Comparison of ENCODE assay signal across 22 cellular contexts in genomic region chr16:85199069-85199725, GRCh38.
DNase-seq lines count a peak whose midpoint lies in the region; ATAC-seq and TF ChIP-seq lines count a peak whose summit lies in the region.
"Had no signal": no experiment of that assay in that cellular context is flagged by ENCODE, and none has a peak within 500 bp of the region (broad histone marks: within the 10 kb centered on the region; RNA-seq: fewer than 3 reads in every experiment).

No MANE protein-coding gene starts in this region.

- no peak overlapping the region for H3K4me3 Mint-ChIP-seq in Caco-2 (ENCODE audit: unreplicated experiment)
- H3K4me3 Mint-ChIP-seq in HFFc6, result peak overlapping the region; percentile 61
- no peak overlapping the region for H3K4me3 Mint-ChIP-seq in natural killer cell treated with Interleukin-12 subunit alpha and Interleukin-12 subunit beta and Interleukin-15 and Interleukin-18, amount 100 ng/mL, for 72 hours
- H3K4me3 Mint-ChIP-seq in activated T-helper 1 cell treated with anti-CD3 and anti-CD28 coated beads, Interleukin-12 subunit alpha, Interleukin-12 subunit beta, Interleukin-2, Interleukin-4 antibody, amounts not matched to agents 30 ng/mL and 10 ng/mL and 1 ng/mL, durations not matched to agents 14 hours and 24 hours and 36 hours, result no peak overlapping the region
- H3K4me3 Mint-ChIP-seq: activated CD8-positive, alpha-beta T cell treated with anti-CD3 and anti-CD28 coated beads, Interleukin-2, amount 10 ng/mL, durations not matched to agents 7 days and 5 days; activated naive CD4-positive, alpha-beta T cell treated with anti-CD3 and anti-CD28 coated beads for 36 hours; activated T-cell treated with anti-CD3 and anti-CD28 coated beads, Interleukin-2, amount 50 U/mL, for 24 hours; memory B cell; naive thymus-derived CD4-positive, alpha-beta T cell had no signal

- H3K4me1 ChIP-seq in Caco-2, result peaks cover 41% of the 10 kb centered on the region

- no TSS peak for BruUV-seq in Caco-2 (replicated peaks; lab: Mats Ljungman, UMichigan)

- CTCF ChIA-PET in Caco-2 (lab: Charles Lee), result interaction anchor here (1.3 kb wide), 1 partner anchor 84 kb away, joined by 3 read pairs; no protein-coding TSS in a partner anchor

- H3K27me3 Mint-ChIP-seq in Caco-2 (ENCODE audit: insufficient read depth, unreplicated experiment), result no peaks in the 10 kb centered on the region
- peaks cover 6% of the 10 kb centered on the region for H3K27me3 Mint-ChIP-seq in HFFc6 (ENCODE audit: insufficient read depth)
- H3K27me3 Mint-ChIP-seq in natural killer cell treated with Interleukin-12 subunit alpha and Interleukin-12 subunit beta and Interleukin-15 and Interleukin-18, amount 100 ng/mL, for 72 hours, result peaks cover 4 to 7% of the 10 kb centered on the region in 2 donors
- H3K27me3 Mint-ChIP-seq in activated T-helper 1 cell treated with anti-CD3 and anti-CD28 coated beads, Interleukin-12 subunit alpha, Interleukin-12 subunit beta, Interleukin-2, Interleukin-4 antibody, amounts not matched to agents 30 ng/mL and 10 ng/mL and 1 ng/mL, durations not matched to agents 14 hours and 24 hours and 36 hours (ENCODE audit: insufficient read depth), result peaks cover 4% of the 10 kb centered on the region
- H3K27me3 Mint-ChIP-seq: activated T-cell treated with anti-CD3 and anti-CD28 coated beads, Interleukin-2, amount 50 U/mL, for 24 hours had no signal

- intact Hi-C loops in Caco-2 (cut with micrococcal nuclease; ENCODE audit: unreplicated experiment), result no loop called here
- intact Hi-C loops in activated T-helper 1 cell treated with anti-CD3 and anti-CD28 coated beads, Interleukin-12 subunit alpha, Interleukin-12 subunit beta, Interleukin-2, Interleukin-4 antibody, amounts not matched to agents 30 ng/mL and 10 ng/mL and 1 ng/mL, durations not matched to agents 14 hours and 24 hours and 36 hours (cut with micrococcal nuclease), result no loop called here

- H3K4me1 Mint-ChIP-seq in Caco-2 (ENCODE audit: low read depth, unreplicated experiment), result peaks cover 22% of the 10 kb centered on the region
- H3K4me1 Mint-ChIP-seq in HFFc6 (ENCODE audit: low read depth), result peaks cover 86% of the 10 kb centered on the region
- no peaks in the 10 kb centered on the region for H3K4me1 Mint-ChIP-seq in natural killer cell treated with Interleukin-12 subunit alpha and Interleukin-12 subunit beta and Interleukin-15 and Interleukin-18, amount 100 ng/mL, for 72 hours (ENCODE audit: low read depth in 2 of 2)
- no peaks in the 10 kb centered on the region for H3K4me1 Mint-ChIP-seq in activated T-helper 1 cell treated with anti-CD3 and anti-CD28 coated beads, Interleukin-12 subunit alpha, Interleukin-12 subunit beta, Interleukin-2, Interleukin-4 antibody, amounts not matched to agents 30 ng/mL and 10 ng/mL and 1 ng/mL, durations not matched to agents 14 hours and 24 hours and 36 hours (ENCODE audit: low read depth)

- no peak for TF ChIP-seq CTCF in Caco-2 (IDR thresholded peaks at IDR 0.05; ENCODE audit: insufficient read depth in 1 of 2, low read depth in 1 of 2, low read length in 1 of 2, severe bottlenecking in 1 of 2, unreplicated experiment in 1 of 2)
- TF ChIP-seq CTCF in HFFc6 (IDR thresholded peaks at IDR 0.05), result no peak

- no peaks in the 10 kb centered on the region for H3K27me3 ChIP-seq in Caco-2 (replicated peaks; ENCODE audit: control insufficient read depth, insufficient read depth, low read length)
- H3K27me3 ChIP-seq: gastrocnemius medialis, testis had no signal

- no peak overlapping the region for H3K4me3 ChIP-seq in Caco-2 (ENCODE audit: low read depth, low read length)
- H3K4me3 ChIP-seq: gastrocnemius medialis, testis had no signal

- DNase-seq in Caco-2 (no peak), HFFc6 (peak; percentile 70), fibroblast of the conjunctiva (ENCODE audit: low read depth) (peak; percentile 51), renal cortical epithelial cell (ENCODE audit: low read depth) (peak; percentile 32)
- DNase-seq in natural killer cell treated with Interleukin-12 subunit alpha and Interleukin-12 subunit beta and Interleukin-15 and Interleukin-18, amount 100 ng/mL, for 72 hours (ENCODE audit: low spot score), result no peak
- no peak for DNase-seq in activated naive CD4-positive, alpha-beta T cell treated with Interleukin-2 at 50 U/mL for 16 hours
- no peak for DNase-seq in activated T-helper 1 cell treated with anti-CD3 and anti-CD28 coated beads, Interleukin-12 subunit alpha, Interleukin-12 subunit beta, Interleukin-2, Interleukin-4 antibody, amounts not matched to agents 30 ng/mL and 10 ng/mL and 1 ng/mL, durations not matched to agents 14 hours and 24 hours and 36 hours (ENCODE audit: low spot score)
- DNase-seq: activated CD8-positive, alpha-beta T cell treated with anti-CD3 and anti-CD28 coated beads, Interleukin-2, amount 10 ng/mL, durations not matched to agents 7 days and 5 days; activated naive CD4-positive, alpha-beta T cell treated with anti-CD3 and anti-CD28 coated beads for 36 hours; activated T-cell treated with anti-CD3 and anti-CD28 coated beads, Interleukin-2, amount 50 U/mL, for 24 hours; anterior cingulate cortex; gastrocnemius medialis; Karpas-422; naive thymus-derived CD4-positive, alpha-beta T cell; NCI-H1048; NCI-H1930; NCI-H446; OCI-M1; SIG-M5; stimulated activated CD4-positive, alpha-beta T cell treated with anti-CD3 and anti-CD28 coated beads, Interleukin-1b, Interleukin-23, amount 100 ng/mL, for 48 hours; testis had no signal

- H3K9me3 ChIP-seq in Caco-2, result no peaks in the 10 kb centered on the region
- H3K9me3 ChIP-seq: gastrocnemius medialis, testis had no signal

- no peaks in the 10 kb centered on the region for H3K36me3 Mint-ChIP-seq in Caco-2 (ENCODE audit: insufficient read depth, unreplicated experiment)
- H3K36me3 Mint-ChIP-seq in HFFc6 (ENCODE audit: low read depth), result peaks cover 25% of the 10 kb centered on the region
- H3K36me3 Mint-ChIP-seq in natural killer cell treated with Interleukin-12 subunit alpha and Interleukin-12 subunit beta and Interleukin-15 and Interleukin-18, amount 100 ng/mL, for 72 hours, result no peaks in the 10 kb centered on the region
- H3K36me3 Mint-ChIP-seq in activated T-helper 1 cell treated with anti-CD3 and anti-CD28 coated beads, Interleukin-12 subunit alpha, Interleukin-12 subunit beta, Interleukin-2, Interleukin-4 antibody, amounts not matched to agents 30 ng/mL and 10 ng/mL and 1 ng/mL, durations not matched to agents 14 hours and 24 hours and 36 hours (ENCODE audit: low read depth), result no peaks in the 10 kb centered on the region
- H3K36me3 Mint-ChIP-seq: memory B cell; naive thymus-derived CD4-positive, alpha-beta T cell had no signal

- peaks cover 1% of the 10 kb centered on the region for H3K36me3 ChIP-seq in Caco-2 (ENCODE audit: control insufficient read depth, insufficient read depth, low read length)
- H3K36me3 ChIP-seq: gastrocnemius medialis had no signal

- POLR2A ChIA-PET in Caco-2 (lab: Charles Lee), result no interaction called here

- H3K9me3 Mint-ChIP-seq in Caco-2 (ENCODE audit: unreplicated experiment) (no peaks in the 10 kb centered on the region), HFFc6 (no peaks in the 10 kb centered on the region)
- H3K9me3 Mint-ChIP-seq in natural killer cell treated with Interleukin-12 subunit alpha and Interleukin-12 subunit beta and Interleukin-15 and Interleukin-18, amount 100 ng/mL, for 72 hours, result no peaks in the 10 kb centered on the region
- H3K9me3 Mint-ChIP-seq in activated T-helper 1 cell treated with anti-CD3 and anti-CD28 coated beads, Interleukin-12 subunit alpha, Interleukin-12 subunit beta, Interleukin-2, Interleukin-4 antibody, amounts not matched to agents 30 ng/mL and 10 ng/mL and 1 ng/mL, durations not matched to agents 14 hours and 24 hours and 36 hours, result no peaks in the 10 kb centered on the region
- H3K9me3 Mint-ChIP-seq: activated naive CD4-positive, alpha-beta T cell treated with anti-CD3 and anti-CD28 coated beads for 36 hours; activated T-cell treated with anti-CD3 and anti-CD28 coated beads, Interleukin-2, amount 50 U/mL, for 24 hours; naive thymus-derived CD4-positive, alpha-beta T cell had no signal

- H3K27ac Mint-ChIP-seq in Caco-2 (ENCODE audit: unreplicated experiment) (peak overlapping the region; percentile 16), HFFc6 (peak overlapping the region; percentile 85)
- H3K27ac Mint-ChIP-seq in natural killer cell treated with Interleukin-12 subunit alpha and Interleukin-12 subunit beta and Interleukin-15 and Interleukin-18, amount 100 ng/mL, for 72 hours, result no peak overlapping the region
- H3K27ac Mint-ChIP-seq in activated T-helper 1 cell treated with anti-CD3 and anti-CD28 coated beads, Interleukin-12 subunit alpha, Interleukin-12 subunit beta, Interleukin-2, Interleukin-4 antibody, amounts not matched to agents 30 ng/mL and 10 ng/mL and 1 ng/mL, durations not matched to agents 14 hours and 24 hours and 36 hours, result no peak overlapping the region
- H3K27ac Mint-ChIP-seq: activated CD8-positive, alpha-beta T cell treated with anti-CD3 and anti-CD28 coated beads, Interleukin-2, amount 10 ng/mL, durations not matched to agents 7 days and 5 days; activated naive CD4-positive, alpha-beta T cell treated with anti-CD3 and anti-CD28 coated beads for 36 hours; activated T-cell treated with anti-CD3 and anti-CD28 coated beads, Interleukin-2, amount 50 U/mL, for 24 hours; memory B cell; naive thymus-derived CD4-positive, alpha-beta T cell had no signal

- no peak for ATAC-seq in natural killer cell treated with Interleukin-12 subunit alpha and Interleukin-12 subunit beta and Interleukin-15 and Interleukin-18, amount 100 ng/mL, for 72 hours
- ATAC-seq: activated CD8-positive, alpha-beta T cell treated with anti-CD3 and anti-CD28 coated beads, Interleukin-2, amount 10 ng/mL, durations not matched to agents 7 days and 5 days; gastrocnemius medialis had no signal

Comparison
In these comparisons a context has a peak if more than half of its experiments do, and no peak if none do; other contexts are left out.
1. DNase-seq: peak in HFFc6 (single experiment), fibroblast of the conjunctiva (single experiment) and renal cortical epithelial cell (single experiment); none in Caco-2 (0 of 2), natural killer cell treated with Interleukin-12 subunit alpha and Interleukin-12 subunit beta and Interleukin-15 and Interleukin-18, amount 100 ng/mL, for 72 hours (single experiment), activated naive CD4-positive, alpha-beta T cell treated with Interleukin-2 at 50 U/mL for 16 hours (single experiment) and activated T-helper 1 cell treated with anti-CD3 and anti-CD28 coated beads, Interleukin-12 subunit alpha, Interleukin-12 subunit beta, Interleukin-2, Interleukin-4 antibody, amounts not matched to agents 30 ng/mL and 10 ng/mL and 1 ng/mL, durations not matched to agents 14 hours and 24 hours and 36 hours (single experiment).
2. H3K27ac Mint-ChIP-seq: peak in Caco-2 (single experiment) and HFFc6 (single experiment); none in natural killer cell treated with Interleukin-12 subunit alpha and Interleukin-12 subunit beta and Interleukin-15 and Interleukin-18, amount 100 ng/mL, for 72 hours (0 of 2) and activated T-helper 1 cell treated with anti-CD3 and anti-CD28 coated beads, Interleukin-12 subunit alpha, Interleukin-12 subunit beta, Interleukin-2, Interleukin-4 antibody, amounts not matched to agents 30 ng/mL and 10 ng/mL and 1 ng/mL, durations not matched to agents 14 hours and 24 hours and 36 hours (single experiment).